In genomic region chr1:85520838-85521820, GRCh38 we compare ENCODE assay signal across 1 cellular context.
TF ChIP-seq lines count a peak whose summit lies in the region.

No MANE protein-coding gene starts in this region.

TF ChIP-seq in SK-N-SH, 30 proteins besides CTCF, POLR2A, EP300 and RAD21:
- peak; percentile 27; the same call in 1 of the 2 replicates for TF ChIP-seq MEF2A (IDR thresholded peaks at IDR 0.05; ENCODE audit: borderline replicate concordance, low read depth)
- TF ChIP-seq YY1 (IDR thresholded peaks at IDR 0.05; ENCODE audit: low read depth), result 0 out of 2 replicates have a peak, but pooled peaks have one; percentile 22
- TF ChIP-seq FOSL2 (IDR thresholded peaks at IDR 0.05; ENCODE audit: borderline replicate concordance, low read depth), result peak; percentile 57; the same call in 1 of the 2 replicates
- TF ChIP-seq PBX3 (IDR thresholded peaks at IDR 0.05), result peak; percentile 20; the same call in 1 of the 2 replicates
- peak; percentile 59; the same call in 1 of the 2 replicates for TF ChIP-seq TCF12 (IDR thresholded peaks at IDR 0.05)
- TF ChIP-seq JUND (IDR thresholded peaks at IDR 0.05), result peak; percentile 37
